ENCODE assay signal across 8 cellular contexts in genomic region chr19:13748169-13748884, GRCh38. TPM values are rescaled to one million over a fixed set of nuclear protein-coding genes. Genes with fewer than 3 reads are reported as not detected.
DNase-seq lines count a peak whose midpoint lies in the region; ATAC-seq and TF ChIP-seq lines count a peak whose summit lies in the region.

No MANE protein-coding gene starts in this region.

- DNase-seq in GM12864 (ENCODE audit: low read depth) (no peak), RPMI7951 (ENCODE audit: low read depth) (peak; percentile 38), dorsolateral prefrontal cortex (peak in 1 of 10 donors; percentile 50), LoVo (ENCODE audit: low spot score) (no peak), NCI-H2107 treated with DMSO at 0.1 percent for 48 hours (lab: John Stamatoyannopoulos, UW; ENCODE audit: unreplicated experiment) (no peak)

- TF ChIP-seq CTCF in 22Rv1 (IDR thresholded peaks at IDR 0.05) (no peak), GM12864 (IDR thresholded peaks at IDR 0.05; ENCODE audit: low read depth, low read length, missing control alignments) (no peak), dorsolateral prefrontal cortex (IDR thresholded peaks at IDR 0.05 in 54 of 56, conservative IDR thresholded peaks at IDR 0.05 in 2 of 56; ENCODE audit: low read depth in 1 of 56, partially characterized antibody in 56 of 56) (no peak)

- no peaks in the 10 kb centered on the region for H3K9me3 ChIP-seq in muscle layer of colon (ENCODE audit: low read length)

- no peak for ATAC-seq in HG03469 (IDR thresholded peaks at IDR 0.05; ENCODE audit: unreplicated experiment)

- H3K4me3 ChIP-seq in GM12864 (ENCODE audit: low read depth, low read length): peak overlapping the region; percentile 93
- H3K4me3 ChIP-seq in dorsolateral prefrontal cortex: peak overlapping the region; percentile 62 to 100 (median 89)
- H3K4me3 ChIP-seq in muscle layer of colon (ENCODE audit: low read depth in 1 of 2, low read length in 2 of 2): peak overlapping the region; percentile 74 to 77

- peaks cover 13% of the 10 kb centered on the region for H3K4me1 ChIP-seq in muscle layer of colon (ENCODE audit: insufficient read depth, low read length)

- H3K27me3 ChIP-seq in dorsolateral prefrontal cortex (no peaks in the 10 kb centered on the region), muscle layer of colon (ENCODE audit: control insufficient read depth in 1 of 2, insufficient read depth in 2 of 2, low read length in 2 of 2) (no peaks in the 10 kb centered on the region)

- peak overlapping the region; percentile 90 for H3K9ac ChIP-seq in muscle layer of colon (ENCODE audit: low read length)

- peak overlapping the region; percentile 83 for H3K27ac ChIP-seq in 22Rv1
- H3K27ac ChIP-seq in dorsolateral prefrontal cortex: peak overlapping the region; percentile 19 to 93 (median 83)
- H3K27ac ChIP-seq in muscle layer of colon (ENCODE audit: low read depth, low read length): peak overlapping the region; percentile 82

- intact Hi-C loops in dorsolateral prefrontal cortex (cut with DNase I): no loop called here

- peaks cover 16% of the 10 kb centered on the region for H3K36me3 ChIP-seq in muscle layer of colon (ENCODE audit: insufficient read depth, low read length)

RNA-seq across cellular contexts. Expression of gene MRI1, which starts 16.0 kb away (rescaled TPM):
- 24.9 and 52.5 TPM in 2 replicates for total RNA-seq in RPMI7951 (2014; rRNA removed; shearing (Covaris generic))
- total RNA-seq in dorsolateral prefrontal cortex: 10 to 100 TPM; 17.0 to 55.8 (median 33.9) TPM

RNA-seq across cellular contexts. Expression of gene C19orf53, which starts 25.9 kb away (rescaled TPM):
- total RNA-seq in RPMI7951 (2014; rRNA removed; shearing (Covaris generic)): 213 and 223 TPM in 2 replicates
- total RNA-seq in dorsolateral prefrontal cortex: 100 to 1,000 TPM in 2 of 120 experiments, 10 to 100 TPM in 118; 44.9 to 112 (median 67.3) TPM

RNA-seq across cellular contexts. Expression of gene ZSWIM4, which starts 46.9 kb away (rescaled TPM):
- 2.8 TPM in 2 replicates for total RNA-seq in RPMI7951 (2014; rRNA removed; shearing (Covaris generic))
- 1 to 10 TPM; 4.0 to 10.0 (median 6.6) TPM for total RNA-seq in dorsolateral prefrontal cortex
